ENCODE assay signal across 8 cellular contexts in genomic region chr4:89303989-89304388, GRCh38. TPM values are rescaled to one million over a fixed set of nuclear protein-coding genes. Genes with fewer than 3 reads are reported as not detected.
DNase-seq lines count a peak whose midpoint lies in the region; TF ChIP-seq lines count a peak whose summit lies in the region.

No MANE protein-coding gene starts in this region.

- H3K4me1 Mint-ChIP-seq in activated CD4-positive, alpha-beta T cell treated with anti-CD3 and anti-CD28 coated beads, Interleukin-2, amount 10 ng/mL, durations not matched to agents 7 days and 5 days, result peaks cover 65% of the 10 kb centered on the region
- H3K4me1 Mint-ChIP-seq in glutamatergic neuron (ENCODE audit: low read depth, unreplicated experiment), result peaks cover 45% of the 10 kb centered on the region

- peak overlapping the region; percentile 90 for H3K4me3 Mint-ChIP-seq in activated CD4-positive, alpha-beta T cell treated with anti-CD3 and anti-CD28 coated beads, Interleukin-2, amount 10 ng/mL, durations not matched to agents 7 days and 5 days
- peak overlapping the region; percentile 98 for H3K4me3 Mint-ChIP-seq in glutamatergic neuron (ENCODE audit: unreplicated experiment)

- no peak for TF ChIP-seq EP300 in SK-N-SH (IDR thresholded peaks at IDR 0.05; ENCODE audit: borderline replicate concordance in 1 of 2, low read depth in 1 of 2, low read length in 1 of 2)

- no peak for DNase-seq in activated CD4-positive, alpha-beta T cell treated with anti-CD3 and anti-CD28 coated beads, Interleukin-2, amount 10 ng/mL, durations not matched to agents 7 days and 5 days
- no peak for DNase-seq in activated CD4-positive, alpha-beta T cell treated with anti-CD3 and anti-CD28 coated beads for 1 hour
- DNase-seq in SKM-1 treated with dmso at 0.1 percent for 144 hours (lab: John Stamatoyannopoulos, UW; ENCODE audit: unreplicated experiment) (peak; percentile 66), glutamatergic neuron (no peak), DMS 273 (lab: John Stamatoyannopoulos, UW; ENCODE audit: unreplicated experiment) (no peak), SK-N-SH (no peak)
- DNase-seq in central memory CD4-positive, alpha-beta T cell, result no peak

- H3K4me1 ChIP-seq in DOHH2 (ENCODE audit: control insufficient read depth, low read length) (peaks cover 54% of the 10 kb centered on the region), SK-N-SH (ENCODE audit: control insufficient read depth in 1 of 2, insufficient read depth in 2 of 2, low read depth in 1 of 2, low read length in 1 of 2) (peaks cover 0 to 7% of the 10 kb centered on the region in 2 experiments; a peak in 1 of 4 replicates)

- H3F3A ChIP-seq in DOHH2 (ENCODE audit: control insufficient read depth, insufficient read depth), result peaks cover 10% of the 10 kb centered on the region
- no peaks in the 10 kb centered on the region for H3F3A ChIP-seq in SK-N-SH (replicated peaks; ENCODE audit: insufficient read depth)

- CTCF ChIA-PET in activated CD4-positive, alpha-beta T cell treated with anti-CD3 and anti-CD28 coated beads, Interleukin-2, amount 10 ng/mL, durations not matched to agents 7 days and 5 days (lab: Charles Lee), result interaction anchor here (1.1 to 2.0 kb wide), 2 partner anchors 13 to 18 kb away, joined by 5 to 8 read pairs; no protein-coding TSS in a partner anchor
- CTCF ChIA-PET in SK-N-SH (lab: Yijun Ruan, JAX), result interaction anchor here (0.5 kb wide), 1 partner anchor 141 kb away, joined by 3 read pairs; no protein-coding TSS in a partner anchor

- H3K27ac Mint-ChIP-seq in activated CD4-positive, alpha-beta T cell treated with anti-CD3 and anti-CD28 coated beads, Interleukin-2, amount 10 ng/mL, durations not matched to agents 7 days and 5 days, result peak overlapping the region; percentile 79
- peak overlapping the region; percentile 95 for H3K27ac Mint-ChIP-seq in glutamatergic neuron (ENCODE audit: unreplicated experiment)

- H3K4me3 ChIP-seq in DOHH2 (ENCODE audit: low read length), result no peak overlapping the region
- no peak overlapping the region for H3K4me3 ChIP-seq in SK-N-SH (ENCODE audit: low read depth in 2 of 2, low read length in 1 of 2)

- H3K9me3 ChIP-seq in DOHH2 (ENCODE audit: control insufficient read depth, insufficient read depth, low read length), result no peaks in the 10 kb centered on the region
- H3K9me3 ChIP-seq in SK-N-SH, result no peaks in the 10 kb centered on the region

- no peaks in the 10 kb centered on the region for H3K9me3 Mint-ChIP-seq in activated CD4-positive, alpha-beta T cell treated with anti-CD3 and anti-CD28 coated beads, Interleukin-2, amount 10 ng/mL, durations not matched to agents 7 days and 5 days
- H3K9me3 Mint-ChIP-seq in glutamatergic neuron (ENCODE audit: unreplicated experiment), result peaks cover 26% of the 10 kb centered on the region

- TF ChIP-seq CTCF in DOHH2 (IDR thresholded peaks at IDR 0.05; ENCODE audit: low read depth, low read length, poor library complexity, severe bottlenecking) (no peak), glutamatergic neuron (IDR thresholded peaks at IDR 0.05; ENCODE audit: partially characterized antibody, unreplicated experiment) (no peak), SK-N-SH (IDR thresholded peaks at IDR 0.05) (no peak)

- no peak for TF ChIP-seq RAD21 in SK-N-SH (IDR thresholded peaks at IDR 0.05; ENCODE audit: low read length)

- no peaks in the 10 kb centered on the region for H3K27me3 Mint-ChIP-seq in activated CD4-positive, alpha-beta T cell treated with anti-CD3 and anti-CD28 coated beads, Interleukin-2, amount 10 ng/mL, durations not matched to agents 7 days and 5 days
- H3K27me3 Mint-ChIP-seq in glutamatergic neuron (ENCODE audit: unreplicated experiment), result peaks cover 20% of the 10 kb centered on the region

- H3K27me3 ChIP-seq in DOHH2 (ENCODE audit: control insufficient read depth, low read length) (peaks cover 29% of the 10 kb centered on the region), SK-N-SH (ENCODE audit: insufficient read depth) (peaks cover 7% of the 10 kb centered on the region; the same call in 1 of the 2 replicates)

- 57% methylated on average over 2 of the region's 2 CpGs for WGBS in SK-N-SH (ENCODE audit: low lambda C conversion rate)

- H3K9me2 ChIP-seq in DOHH2 (replicated peaks; ENCODE audit: control insufficient read depth, low read length) (no peaks in the 10 kb centered on the region), SK-N-SH (no peaks in the 10 kb centered on the region)

- H4K20me1 ChIP-seq in DOHH2 (ENCODE audit: control insufficient read depth, insufficient read depth, low read depth, low read length), result no peaks in the 10 kb centered on the region
- no peaks in the 10 kb centered on the region for H4K20me1 ChIP-seq in SK-N-SH (ENCODE audit: insufficient read depth)

- H3K36me3 Mint-ChIP-seq in activated CD4-positive, alpha-beta T cell treated with anti-CD3 and anti-CD28 coated beads, Interleukin-2, amount 10 ng/mL, durations not matched to agents 7 days and 5 days (ENCODE audit: low read depth), result peaks cover 50% of the 10 kb centered on the region
- peaks cover 5% of the 10 kb centered on the region for H3K36me3 Mint-ChIP-seq in glutamatergic neuron (ENCODE audit: unreplicated experiment)

- H3K4me2 ChIP-seq in DOHH2 (ENCODE audit: low read length) (peak overlapping the region; percentile 30), SK-N-SH (no peak overlapping the region)

- H3K79me2 ChIP-seq in DOHH2 (ENCODE audit: control insufficient read depth, low read length) (no peaks in the 10 kb centered on the region), SK-N-SH (ENCODE audit: insufficient read depth) (no peaks in the 10 kb centered on the region)

- H3K27ac ChIP-seq in DOHH2 (ENCODE audit: low read depth, low read length), result no peak overlapping the region
- H3K27ac ChIP-seq in SK-N-SH (ENCODE audit: low read depth in 2 of 2, low read length in 1 of 2), result no peak overlapping the region

- no peak overlapping the region for H2AFZ ChIP-seq in SK-N-SH (ENCODE audit: low read depth)

- H3K36me3 ChIP-seq in DOHH2 (ENCODE audit: control insufficient read depth, low read length) (no peaks in the 10 kb centered on the region), SK-N-SH (replicated peaks in 1 of 2; ENCODE audit: control insufficient read depth in 1 of 2, insufficient read depth in 2 of 2, low read length in 1 of 2) (no peaks in the 10 kb centered on the region)

- POLR2A ChIA-PET in activated CD4-positive, alpha-beta T cell treated with anti-CD3 and anti-CD28 coated beads, Interleukin-2, amount 10 ng/mL, durations not matched to agents 7 days and 5 days (lab: Charles Lee), result no interaction called here
- POLR2A ChIA-PET in SK-N-SH (lab: Yijun Ruan, JAX), result no interaction called here

- H3K9ac ChIP-seq in SK-N-SH, result no peak overlapping the region

TF ChIP-seq in SK-N-SH, 30 proteins besides CTCF, POLR2A, EP300 and RAD21 (continues in another document):
- TF ChIP-seq TAF1 (IDR thresholded peaks at IDR 0.05; ENCODE audit: borderline replicate concordance, low read depth, low read length) (no peak), POLR2AphosphoS5 (IDR thresholded peaks at IDR 0.05; ENCODE audit: low read depth, low read length) (no peak), MEF2A (IDR thresholded peaks at IDR 0.05; ENCODE audit: borderline replicate concordance, low read depth) (no peak), IRF3 (IDR thresholded peaks at IDR 0.05; ENCODE audit: low read depth, low read length) (no peak), FOSL2 (IDR thresholded peaks at IDR 0.05; ENCODE audit: borderline replicate concordance, low read depth) (no peak), TCF12 (IDR thresholded peaks at IDR 0.05) (no peak), CHD2 (IDR thresholded peaks at IDR 0.05; ENCODE audit: low read length, partially characterized antibody) (no peak), JUND (IDR thresholded peaks at IDR 0.05) (no peak), EZH2phosphoT487 (IDR thresholded peaks at IDR 0.05; ENCODE audit: borderline replicate concordance, low read depth) (no peak), TEAD4 (IDR thresholded peaks at IDR 0.05; ENCODE audit: borderline replicate concordance, insufficient read depth) (no peak), FOXJ3 (CRISPR knock-in tag; IDR thresholded peaks at IDR 0.05) (no peak)
- TF ChIP-seq, protein P1, sequence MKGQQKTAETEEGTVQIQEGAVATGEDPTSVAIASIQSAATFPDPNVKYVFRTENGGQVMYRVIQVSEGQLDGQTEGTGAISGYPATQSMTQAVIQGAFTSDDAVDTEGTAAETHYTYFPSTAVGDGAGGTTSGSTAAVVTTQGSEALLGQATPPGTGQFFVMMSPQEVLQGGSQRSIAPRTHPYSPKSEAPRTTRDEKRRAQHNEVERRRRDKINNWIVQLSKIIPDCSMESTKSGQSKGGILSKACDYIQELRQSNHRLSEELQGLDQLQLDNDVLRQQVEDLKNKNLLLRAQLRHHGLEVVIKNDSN (IDR thresholded peaks at IDR 0.05; ENCODE audit: borderline replicate concordance, low read depth), result no peak

RNA-seq across cellular contexts. Expression of gene GPRIN3, which starts 3.6 kb away (rescaled TPM):
- total RNA-seq in activated CD4-positive, alpha-beta T cell treated with anti-CD3 and anti-CD28 coated beads, Interleukin-2, amount 10 ng/mL, durations not matched to agents 7 days and 5 days, result 10 to 100 TPM; 51.1 to 57.4 TPM
- total RNA-seq in glutamatergic neuron (ENCODE audit: unreplicated experiment), result 94.3 TPM
- not detected in 2 replicates for polyA plus RNA-seq in SK-N-SH (2012; rRNA removed)
- polyA plus RNA-seq in SK-N-SH (2012; cell fraction: cytosol; rRNA removed), result under 0.01 TPM in 2 replicates
- polyA plus RNA-seq in SK-N-SH (2012; cell fraction: nucleus; rRNA removed), result under 0.01 TPM in 2 replicates
